In genomic region chr9:89926691-89927220, GRCh38 we compare ENCODE assay signal across 1 cellular context.
TF ChIP-seq lines count a peak whose summit lies in the region.

No MANE protein-coding gene starts in this region.

TF ChIP-seq in GM23338, 12 proteins besides CTCF, POLR2A, EP300 and RAD21 (continued from another document):
- TF ChIP-seq, protein P1, sequence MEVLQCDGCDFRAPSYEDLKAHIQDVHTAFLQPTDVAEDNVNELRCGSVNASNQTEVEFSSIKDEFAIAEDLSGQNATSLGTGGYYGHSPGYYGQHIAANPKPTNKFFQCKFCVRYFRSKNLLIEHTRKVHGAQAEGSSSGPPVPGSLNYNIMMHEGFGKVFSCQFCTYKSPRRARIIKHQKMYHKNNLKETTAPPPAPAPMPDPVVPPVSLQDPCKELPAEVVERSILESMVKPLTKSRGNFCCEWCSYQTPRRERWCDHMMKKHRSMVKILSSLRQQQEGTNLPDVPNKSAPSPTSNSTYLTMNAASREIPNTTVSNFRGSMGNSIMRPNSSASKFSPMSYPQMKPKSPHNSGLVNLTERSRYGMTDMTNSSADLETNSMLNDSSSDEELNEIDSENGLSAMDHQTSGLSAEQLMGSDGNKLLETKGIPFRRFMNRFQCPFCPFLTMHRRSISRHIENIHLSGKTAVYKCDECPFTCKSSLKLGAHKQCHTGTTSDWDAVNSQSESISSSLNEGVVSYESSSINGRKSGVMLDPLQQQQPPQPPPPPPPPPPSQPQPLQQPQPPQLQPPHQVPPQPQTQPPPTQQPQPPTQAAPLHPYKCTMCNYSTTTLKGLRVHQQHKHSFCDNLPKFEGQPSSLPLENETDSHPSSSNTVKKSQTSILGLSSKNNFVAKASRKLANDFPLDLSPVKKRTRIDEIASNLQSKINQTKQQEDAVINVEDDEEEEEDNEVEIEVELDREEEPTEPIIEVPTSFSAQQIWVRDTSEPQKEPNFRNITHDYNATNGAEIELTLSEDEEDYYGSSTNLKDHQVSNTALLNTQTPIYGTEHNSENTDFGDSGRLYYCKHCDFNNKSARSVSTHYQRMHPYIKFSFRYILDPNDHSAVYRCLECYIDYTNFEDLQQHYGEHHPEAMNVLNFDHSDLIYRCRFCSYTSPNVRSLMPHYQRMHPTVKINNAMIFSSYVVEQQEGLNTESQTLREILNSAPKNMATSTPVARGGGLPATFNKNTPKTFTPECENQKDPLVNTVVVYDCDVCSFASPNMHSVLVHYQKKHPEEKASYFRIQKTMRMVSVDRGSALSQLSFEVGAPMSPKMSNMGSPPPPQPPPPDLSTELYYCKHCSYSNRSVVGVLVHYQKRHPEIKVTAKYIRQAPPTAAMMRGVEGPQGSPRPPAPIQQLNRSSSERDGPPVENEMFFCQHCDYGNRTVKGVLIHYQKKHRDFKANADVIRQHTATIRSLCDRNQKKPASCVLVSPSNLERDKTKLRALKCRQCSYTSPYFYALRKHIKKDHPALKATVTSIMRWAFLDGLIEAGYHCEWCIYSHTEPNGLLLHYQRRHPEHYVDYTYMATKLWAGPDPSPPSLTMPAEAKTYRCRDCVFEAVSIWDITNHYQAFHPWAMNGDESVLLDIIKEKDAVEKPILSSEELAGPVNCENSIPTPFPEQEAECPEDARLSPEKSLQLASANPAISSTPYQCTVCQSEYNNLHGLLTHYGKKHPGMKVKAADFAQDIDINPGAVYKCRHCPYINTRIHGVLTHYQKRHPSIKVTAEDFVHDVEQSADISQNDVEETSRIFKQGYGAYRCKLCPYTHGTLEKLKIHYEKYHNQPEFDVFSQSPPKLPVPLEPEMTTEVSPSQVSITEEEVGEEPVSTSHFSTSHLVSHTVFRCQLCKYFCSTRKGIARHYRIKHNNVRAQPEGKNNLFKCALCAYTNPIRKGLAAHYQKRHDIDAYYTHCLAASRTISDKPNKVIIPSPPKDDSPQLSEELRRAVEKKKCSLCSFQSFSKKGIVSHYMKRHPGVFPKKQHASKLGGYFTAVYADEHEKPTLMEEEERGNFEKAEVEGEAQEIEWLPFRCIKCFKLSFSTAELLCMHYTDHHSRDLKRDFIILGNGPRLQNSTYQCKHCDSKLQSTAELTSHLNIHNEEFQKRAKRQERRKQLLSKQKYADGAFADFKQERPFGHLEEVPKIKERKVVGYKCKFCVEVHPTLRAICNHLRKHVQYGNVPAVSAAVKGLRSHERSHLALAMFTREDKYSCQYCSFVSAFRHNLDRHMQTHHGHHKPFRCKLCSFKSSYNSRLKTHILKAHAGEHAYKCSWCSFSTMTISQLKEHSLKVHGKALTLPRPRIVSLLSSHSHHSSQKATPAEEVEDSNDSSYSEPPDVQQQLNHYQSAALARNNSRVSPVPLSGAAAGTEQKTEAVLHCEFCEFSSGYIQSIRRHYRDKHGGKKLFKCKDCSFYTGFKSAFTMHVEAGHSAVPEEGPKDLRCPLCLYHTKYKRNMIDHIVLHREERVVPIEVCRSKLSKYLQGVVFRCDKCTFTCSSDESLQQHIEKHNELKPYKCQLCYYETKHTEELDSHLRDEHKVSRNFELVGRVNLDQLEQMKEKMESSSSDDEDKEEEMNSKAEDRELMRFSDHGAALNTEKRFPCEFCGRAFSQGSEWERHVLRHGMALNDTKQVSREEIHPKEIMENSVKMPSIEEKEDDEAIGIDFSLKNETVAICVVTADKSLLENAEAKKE (CRISPR knock-in tag; IDR thresholded peaks at IDR 0.05): no peak
